In genomic region chr12:121820056-121820455, GRCh38 we compare ENCODE assay signal across 34 cellular contexts. TPM values are rescaled to one million over a fixed set of nuclear protein-coding genes. Genes with fewer than 3 reads are reported as not detected.
"Had no signal": no experiment of that assay in that cellular context is flagged by ENCODE, and none has a peak within 500 bp of the region (broad histone marks: within the 10 kb centered on the region; RNA-seq: fewer than 3 reads in every experiment).

No MANE protein-coding gene starts in this region.

- H3K4me3 ChIP-seq: esophagus muscularis mucosa, gastrocnemius medialis, heart left ventricle had no signal

- DNase-seq: activated CD4-positive, alpha-beta memory T cell treated with anti-CD3 and anti-CD28 coated beads for 36 hours; activated CD4-positive, alpha-beta T cell treated with anti-CD3 and anti-CD28 coated beads for 36 hours; activated CD4-positive, alpha-beta T cell treated with anti-CD3 and anti-CD28 coated beads, Interleukin-2, amount 10 ng/mL, durations not matched to agents 24 days and 14 days; activated CD4-positive, CD25-positive, alpha-beta regulatory T cell; activated CD4-positive, CD25-positive, alpha-beta regulatory T cell treated with anti-CD3 and anti-CD28 coated beads, Interleukin-2, amount 50 U/mL, for 72 hours; activated CD8-positive, alpha-beta memory T cell treated with anti-CD3 and anti-CD28 coated beads, Interleukin-2, amount 10 ng/mL, durations not matched to agents 7 days and 5 days; activated CD8-positive, alpha-beta memory T cell treated with anti-CD3 and anti-CD28 coated beads, Interleukin-2, amount 50 U/mL, for 4 hours; activated CD8-positive, alpha-beta T cell treated with anti-CD3 and anti-CD28 coated beads, Interleukin-2, amount 10 ng/mL, durations not matched to agents 7 days and 5 days; activated effector memory CD4-positive, alpha-beta T cell treated with Interleukin-2 at 50 U/mL for 16 hours; activated gamma-delta T cell treated with Interleukin-2 at 50 U/mL for 16 hours; activated naive CD4-positive, alpha-beta T cell treated with anti-CD3 and anti-CD28 coated beads, Interleukin-2, amount 50 U/mL, for 16 hours; activated naive CD4-positive, alpha-beta T cell treated with Interleukin-2 at 50 U/mL for 16 hours; activated T-cell treated with anti-CD3 and anti-CD28 coated beads, Interleukin-2, amount 50 U/mL, for 24 hours; amniotic stem cell; anterior cingulate cortex; brain microvascular endothelial cell; caudate nucleus; cortex of kidney; dermis blood vessel endothelial cell; effector CD4-positive, alpha-beta T cell; effector memory CD8-positive, alpha-beta T cell; erythroblast; foreskin keratinocyte; gastrocnemius medialis; glutamatergic neuron; T-helper 2 cell had no signal

- H3K27ac ChIP-seq: brain microvascular endothelial cell, esophagus muscularis mucosa, foreskin keratinocyte, gastrocnemius medialis, heart left ventricle had no signal

- ATAC-seq: activated CD4-positive, alpha-beta T cell treated with anti-CD3 and anti-CD28 coated beads for 36 hours; activated CD8-positive, alpha-beta memory T cell treated with anti-CD3 and anti-CD28 coated beads, Interleukin-2, amount 10 ng/mL, durations not matched to agents 7 days and 5 days; activated CD8-positive, alpha-beta T cell treated with anti-CD3 and anti-CD28 coated beads, Interleukin-2, amount 10 ng/mL, durations not matched to agents 7 days and 5 days; activated T-helper 17 cell treated with anti-CD3 and anti-CD28 coated beads, Interleukin-2, amount 50 U/mL, for 72 hours; effector memory CD8-positive, alpha-beta T cell; foreskin keratinocyte; gastrocnemius medialis; heart left ventricle had no signal

- H3K9me3 ChIP-seq: esophagus muscularis mucosa, gastrocnemius medialis, heart left ventricle had no signal

- H3K27me3 ChIP-seq: brain microvascular endothelial cell, esophagus muscularis mucosa, foreskin keratinocyte, gastrocnemius medialis, heart left ventricle had no signal

- FAIRE-seq: astrocyte, colon had no signal

- H3K4me1 ChIP-seq: foreskin keratinocyte, gastrocnemius medialis had no signal

RNA-seq across cellular contexts. Expression of gene HPD, which starts 38.6 kb away (rescaled TPM):
- total RNA-seq: activated CD4-positive, alpha-beta memory T cell treated with anti-CD3 and anti-CD28 coated beads for 36 hours; activated CD4-positive, alpha-beta T cell treated with anti-CD3 and anti-CD28 coated beads for 36 hours; activated CD4-positive, alpha-beta T cell treated with anti-CD3 and anti-CD28 coated beads, Interleukin-2, amount 10 ng/mL, durations not matched to agents 24 days and 14 days; activated CD8-positive, alpha-beta memory T cell treated with anti-CD3 and anti-CD28 coated beads for 36 hours; activated CD8-positive, alpha-beta memory T cell treated with anti-CD3 and anti-CD28 coated beads, Interleukin-2, amount 10 ng/mL, durations not matched to agents 7 days and 5 days; activated CD8-positive, alpha-beta T cell treated with anti-CD3 and anti-CD28 coated beads, Interleukin-2, amount 10 ng/mL, durations not matched to agents 7 days and 5 days; activated T-helper 17 cell treated with anti-CD3 and anti-CD28 coated beads, Interleukin-2, amount 50 U/mL, for 72 hours; astrocyte; chondrocyte; dermis blood vessel endothelial cell; foreskin keratinocyte; T-helper 1 cell treated with Interleukin-12 subunit alpha and Interleukin-12 subunit beta and Interleukin-4 antibody, amounts not matched to agents 30 ng/mL and 1 ng/mL, for 36 hours had no signal
- polyA plus RNA-seq: foreskin keratinocyte had no signal
